35 cellular contexts compared by ENCODE assay signal in genomic region chr10:82496114-82496513, GRCh38.
"Had no signal": no experiment of that assay in that cellular context is flagged by ENCODE, and none has a peak within 500 bp of the region (broad histone marks: within the 10 kb centered on the region; RNA-seq: fewer than 3 reads in every experiment).

No MANE protein-coding gene starts in this region.

- ATAC-seq: activated CD8-positive, alpha-beta T cell treated with anti-CD3 and anti-CD28 coated beads for 36 hours; activated naive CD4-positive, alpha-beta T cell treated with anti-CD3 and anti-CD28 coated beads, Interleukin-2, amount 50 U/mL, for 72 hours; activated T-cell treated with anti-CD3 and anti-CD28 coated beads, Interleukin-2, amount 50 U/mL, for 4 hours; activated T-cell treated with anti-CD3 and anti-CD28 coated beads, Interleukin-2, amount 50 U/mL, for 72 hours; activated T-helper 17 cell treated with anti-CD3 and anti-CD28 coated beads, Interleukin-2, amount 50 U/mL, for 72 hours; body of pancreas had no signal

- H3K27me3 ChIP-seq: adrenal gland, body of pancreas, brain microvascular endothelial cell, breast epithelium had no signal

- FAIRE-seq: astrocyte, TTC549 had no signal

- H3K9me3 ChIP-seq: adrenal gland, body of pancreas, breast epithelium had no signal

- H3K27ac ChIP-seq: adrenal gland, body of pancreas, brain microvascular endothelial cell, breast epithelium, VCaP had no signal

- H3K36me3 ChIP-seq: adrenal gland, brain microvascular endothelial cell, breast epithelium had no signal

- H3K4me1 ChIP-seq: adrenal gland, body of pancreas, breast epithelium had no signal

- DNase-seq: activated B cell treated with CpG ODN at 0.5 μM for 24 hours; activated CD4-positive, alpha-beta memory T cell treated with anti-CD3 and anti-CD28 coated beads for 36 hours; activated CD4-positive, alpha-beta T cell treated with anti-CD3 and anti-CD28 coated beads for 4 hours; activated CD4-positive, alpha-beta T cell treated with anti-CD3 and anti-CD28 coated beads, Interleukin-2, amount 10 ng/mL, durations not matched to agents 24 days and 14 days; activated CD4-positive, alpha-beta T cell treated with anti-CD3 and anti-CD28 coated beads, Interleukin-2, amount 50 U/mL, for 1 hour; activated CD4-positive, alpha-beta T cell treated with anti-CD3 and anti-CD28 coated beads, Interleukin-2, amount 50 U/mL, for 4 hours; activated CD4-positive, CD25-positive, alpha-beta regulatory T cell treated with anti-CD3 and anti-CD28 coated beads, Interleukin-2, amount 50 U/mL, for 72 hours; activated CD8-positive, alpha-beta memory T cell treated with anti-CD3 and anti-CD28 coated beads, Interleukin-2, amount 50 U/mL, for 4 hours; activated CD8-positive, alpha-beta T cell treated with anti-CD3 and anti-CD28 coated beads for 36 hours; activated effector memory CD4-positive, alpha-beta T cell treated with anti-CD3 and anti-CD28 coated beads, Interleukin-2, amount 50 U/mL, for 16 hours; activated gamma-delta T cell treated with Interleukin-2 at 50 U/mL for 16 hours; activated naive CD4-positive, alpha-beta T cell; activated naive CD4-positive, alpha-beta T cell treated with anti-CD3 and anti-CD28 coated beads for 36 hours; activated naive CD4-positive, alpha-beta T cell treated with anti-CD3 and anti-CD28 coated beads, Interleukin-2, amount 50 U/mL, for 16 hours; activated naive CD8-positive, alpha-beta T cell treated with anti-CD3 and anti-CD28 coated beads for 36 hours; activated T-cell treated with anti-CD3 and anti-CD28 coated beads for 4 hours; activated T-cell treated with anti-CD3 and anti-CD28 coated beads, Interleukin-2, amount 50 U/mL, for 1 hour; activated T-cell treated with anti-CD3 and anti-CD28 coated beads, Interleukin-2, amount 50 U/mL, for 4 hours; activated T-cell treated with anti-CD3 and anti-CD28 coated beads, Interleukin-2, amount 50 U/mL, for 72 hours; adrenal gland; amniotic stem cell; aorta; body of pancreas; brain microvascular endothelial cell; caudate nucleus; SW 1271; T-helper 1 cell; T-helper 2 cell; T-helper 9 cell had no signal

- H3K4me3 ChIP-seq: adrenal gland, body of pancreas, breast epithelium had no signal
